ENCODE assay signal across 20 cellular contexts in genomic region chr14:62604524-62604923, GRCh38.
A peak's percentile ranks its signal among the peaks of the same experiment; 100 is the strongest.
DNase-seq lines count a peak whose midpoint lies in the region; ATAC-seq and TF ChIP-seq lines count a peak whose summit lies in the region.
"Had no signal": no experiment of that assay in that cellular context is flagged by ENCODE, and none has a peak within 500 bp of the region (broad histone marks: within the 10 kb centered on the region; RNA-seq: fewer than 3 reads in every experiment).

No MANE protein-coding gene starts in this region.

- no peak for TF ChIP-seq POLR2A in prostate gland (IDR thresholded peaks at IDR 0.05)

- no peak overlapping the region for H3K27ac ChIP-seq in prostate gland
- H3K27ac ChIP-seq: Peyer's patch had no signal

- H3K4me3 ChIP-seq in adipocyte (ENCODE audit: low read length) (no peak overlapping the region), prostate gland (no peak overlapping the region)
- H3K4me3 ChIP-seq: HAP-1, Peyer's patch had no signal

- peak; percentile 4 for DNase-seq in NCI-H2196 (lab: John Stamatoyannopoulos, UW; ENCODE audit: unreplicated experiment)
- DNase-seq in NCI-H2196 treated with DMSO at 0.1 percent for 48 hours (lab: John Stamatoyannopoulos, UW; ENCODE audit: unreplicated experiment), result no peak
- peak; percentile 20 for DNase-seq in adipocyte (ENCODE audit: low read depth)
- peak; percentile 11 for DNase-seq in iris pigment epithelial cell (ENCODE audit: low read depth)
- DNase-seq in prostate gland (ENCODE audit: low spot score), result no peak
- no peak for DNase-seq in nucleus accumbens (lab: John Stamatoyannopoulos, UW)
- DNase-seq: 8988T; BE2C; CD4-positive, CD25-positive, alpha-beta regulatory T cell; COR-L47; NCI-H1092 treated with DMSO at 0.1 percent for 48 hours; NCI-H1694; NCI-H2081 treated with DMSO at 0.1 percent for 48 hours; NCI-H345; NCI-H69; NK-92 treated with Interleukin-12 subunit alpha and Interleukin-12 subunit beta, amount 100 ng/mL, for 24 hours; Peyer's patch had no signal

- WGBS in prostate gland, result 65% methylated on average over 2 of the region's 2 CpGs

- H3K36me3 ChIP-seq in adipocyte (ENCODE audit: control insufficient read depth, insufficient read depth, low read length, severe bottlenecking) (no peaks in the 10 kb centered on the region), prostate gland (no peaks in the 10 kb centered on the region)
- H3K36me3 ChIP-seq: BE2C, HAP-1, Peyer's patch had no signal

- H3K9me3 ChIP-seq in adipocyte (ENCODE audit: control insufficient read depth, low read length), result peaks cover 2% of the 10 kb centered on the region
- no peaks in the 10 kb centered on the region for H3K9me3 ChIP-seq in prostate gland
- H3K9me3 ChIP-seq: BE2C, HAP-1, Peyer's patch had no signal

- H3K4me1 ChIP-seq in adipocyte (ENCODE audit: control insufficient read depth, insufficient read depth, low read length) (no peaks in the 10 kb centered on the region), prostate gland (replicated peaks) (no peaks in the 10 kb centered on the region)
- H3K4me1 ChIP-seq: BE2C, HAP-1, Peyer's patch had no signal

- intact Hi-C loops in prostate gland (cut with DNase I), result no loop called here

- H3K27me3 ChIP-seq in adipocyte (replicated peaks; ENCODE audit: control insufficient read depth, insufficient read depth, low read length), result no peaks in the 10 kb centered on the region
- H3K27me3 ChIP-seq in prostate gland (replicated peaks; ENCODE audit: insufficient read depth), result no peaks in the 10 kb centered on the region
- H3K27me3 ChIP-seq: BE2C, Peyer's patch had no signal

- no peak overlapping the region for H3K9ac ChIP-seq in adipocyte (ENCODE audit: low read length)

- no peak for ATAC-seq in HG03571 (IDR thresholded peaks at IDR 0.05; ENCODE audit: unreplicated experiment)
- no peak for ATAC-seq in HG03039 (IDR thresholded peaks at IDR 0.05; ENCODE audit: unreplicated experiment)

- no peak for TF ChIP-seq CTCF in prostate gland (IDR thresholded peaks at IDR 0.05)

Comparison
In these comparisons a context has a peak if more than half of its experiments do, and no peak if none do; other contexts are left out.
1. DNase-seq: peak in NCI-H2196 (single experiment), adipocyte (single experiment) and iris pigment epithelial cell (single experiment); none in NCI-H2196 treated with DMSO at 0.1 percent for 48 hours (single experiment), prostate gland (single experiment) and nucleus accumbens (0 of 56).